ENCODE assay signal across 33 cellular contexts in the genomic region with DNA sequence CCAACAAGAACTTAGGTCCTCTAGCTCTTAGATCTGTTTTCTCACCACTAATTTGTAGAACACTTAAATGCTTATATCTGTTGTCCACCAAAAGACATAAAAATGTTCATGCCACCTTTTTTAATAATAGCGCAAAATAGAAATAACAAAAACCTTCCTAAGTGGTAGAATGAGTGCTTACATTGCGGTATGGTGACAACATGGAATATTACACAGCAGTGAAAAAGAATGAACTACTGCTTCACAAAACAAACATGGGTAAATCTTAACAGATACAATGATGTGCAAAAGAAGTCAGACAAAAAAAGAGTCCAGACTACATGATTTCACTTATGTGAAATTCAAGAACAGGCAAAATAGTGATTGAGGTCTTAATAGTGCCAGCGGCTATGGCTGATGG.
"Had no signal": no experiment of that assay in that cellular context is flagged by ENCODE, and none has a peak within 500 bp of the region (broad histone marks: within the 10 kb centered on the region; RNA-seq: fewer than 3 reads in every experiment).

No MANE protein-coding gene starts in this region.

- H3K27me3 ChIP-seq: adrenal gland, ascending aorta, body of pancreas, brain microvascular endothelial cell, breast epithelium, cardiac muscle cell had no signal

- DNase-seq: activated effector memory CD4-positive, alpha-beta T cell treated with anti-CD3 and anti-CD28 coated beads, Interleukin-2, amount 50 U/mL, for 16 hours; activated effector memory CD4-positive, alpha-beta T cell treated with Interleukin-2 at 50 U/mL for 16 hours; activated gamma-delta T cell; activated gamma-delta T cell treated with Interleukin-2 at 50 U/mL for 16 hours; activated naive CD4-positive, alpha-beta T cell; activated naive CD4-positive, alpha-beta T cell treated with anti-CD3 and anti-CD28 coated beads for 36 hours; activated naive CD4-positive, alpha-beta T cell treated with anti-CD3 and anti-CD28 coated beads, Interleukin-2, amount 10 ng/mL, durations not matched to agents 7 days and 5 days; activated naive CD4-positive, alpha-beta T cell treated with anti-CD3 and anti-CD28 coated beads, Interleukin-2, amount 50 U/mL, for 16 hours; activated naive CD4-positive, alpha-beta T cell treated with Interleukin-2 at 50 U/mL for 16 hours; activated naive CD8-positive, alpha-beta T cell treated with anti-CD3 and anti-CD28 coated beads for 36 hours; activated naive CD8-positive, alpha-beta T cell treated with anti-CD3 and anti-CD28 coated beads, Interleukin-2, amount 10 ng/mL, durations not matched to agents 7 days and 5 days; activated naive CD8-positive, alpha-beta T cell treated with anti-CD3 and anti-CD28 coated beads, Interleukin-2, amount 50 U/mL, for 24 hours; activated T-cell treated with anti-CD3 and anti-CD28 coated beads, Interleukin-2, amount 50 U/mL, for 4 hours; activated T-cell treated with anti-CD3 and anti-CD28 coated beads, Interleukin-2, amount 50 U/mL, for 48 hours; activated T-cell treated with anti-CD3 and anti-CD28 coated beads, Interleukin-2, amount 50 U/mL, for 72 hours; adrenal gland; amniotic stem cell; amygdala; anterior cingulate cortex; aorta; body of pancreas; brain microvascular endothelial cell; caudate nucleus; central memory CD4-positive, alpha-beta T cell; cerebellar nuclear complex had no signal

- H3K36me3 ChIP-seq: adrenal gland, ascending aorta, brain microvascular endothelial cell, breast epithelium, cardiac muscle cell had no signal

- H3K9me3 ChIP-seq: adrenal gland, ascending aorta, breast epithelium had no signal

- H3K4me3 ChIP-seq: adrenal gland, ascending aorta, body of pancreas, breast epithelium, cardiac muscle cell had no signal

- ATAC-seq: activated naive CD4-positive, alpha-beta T cell treated with anti-CD3 and anti-CD28 coated beads, Interleukin-2, amount 50 U/mL, for 72 hours; activated naive CD8-positive, alpha-beta T cell treated with anti-CD3 and anti-CD28 coated beads, Interleukin-2, amount 50 U/mL, for 24 hours; activated T-cell treated with anti-CD3 and anti-CD28 coated beads, Interleukin-2, amount 50 U/mL, for 4 hours; activated T-cell treated with anti-CD3 and anti-CD28 coated beads, Interleukin-2, amount 50 U/mL, for 72 hours; activated T-helper 17 cell treated with anti-CD3 and anti-CD28 coated beads, Interleukin-2, amount 50 U/mL, for 72 hours; body of pancreas had no signal

- H3K27ac ChIP-seq: adrenal gland, ascending aorta, brain microvascular endothelial cell, breast epithelium, cardiac muscle cell had no signal

- H3K4me1 ChIP-seq: adrenal gland, ascending aorta, breast epithelium had no signal

- FAIRE-seq: astrocyte, bronchial epithelial cell, colon had no signal
